In genomic region chr9:129887210-129888084, GRCh38 we compare ENCODE assay signal across 3 cellular contexts.
TF ChIP-seq lines count a peak whose summit lies in the region.

No MANE protein-coding gene starts in this region.

TF ChIP-seq in SK-N-SH, 30 proteins besides CTCF, POLR2A, EP300 and RAD21:
- TF ChIP-seq REST (IDR thresholded peaks at IDR 0.05; ENCODE audit: low read depth, low read length) (no peak), YY1 (IDR thresholded peaks at IDR 0.05; ENCODE audit: low read depth) (no peak), GATA2 (CRISPR knock-in tag; IDR thresholded peaks at IDR 0.05) (no peak), FOSL2 (IDR thresholded peaks at IDR 0.05; ENCODE audit: borderline replicate concordance, low read depth) (no peak), NFIC (IDR thresholded peaks at IDR 0.05; ENCODE audit: borderline replicate concordance) (no peak), TAF1 (IDR thresholded peaks at IDR 0.05; ENCODE audit: borderline replicate concordance, low read depth, low read length) (no peak), FOXJ3 (CRISPR knock-in tag; IDR thresholded peaks at IDR 0.05) (no peak), ELF1 (IDR thresholded peaks at IDR 0.05) (no peak), SMC3 (IDR thresholded peaks at IDR 0.05; ENCODE audit: low read depth, low read length) (no peak)

TF ChIP-seq in SK-N-SH treated with all-trans-retinoic acid at 6 μM for 48 hours, 23 proteins besides CTCF, POLR2A, EP300 and RAD21 (continued from another document):
- no peak for TF ChIP-seq TSHZ2 (CRISPR knock-in tag; IDR thresholded peaks at IDR 0.05)

TF ChIP-seq in WTC11, 78 proteins besides CTCF, POLR2A, EP300 and RAD21 (continued from another document):
- TF ChIP-seq PREB (CRISPR knock-in tag; IDR thresholded peaks at IDR 0.05; ENCODE audit: borderline replicate concordance) = no peak
